1 cellular context compared by ENCODE assay signal in the genomic region with DNA sequence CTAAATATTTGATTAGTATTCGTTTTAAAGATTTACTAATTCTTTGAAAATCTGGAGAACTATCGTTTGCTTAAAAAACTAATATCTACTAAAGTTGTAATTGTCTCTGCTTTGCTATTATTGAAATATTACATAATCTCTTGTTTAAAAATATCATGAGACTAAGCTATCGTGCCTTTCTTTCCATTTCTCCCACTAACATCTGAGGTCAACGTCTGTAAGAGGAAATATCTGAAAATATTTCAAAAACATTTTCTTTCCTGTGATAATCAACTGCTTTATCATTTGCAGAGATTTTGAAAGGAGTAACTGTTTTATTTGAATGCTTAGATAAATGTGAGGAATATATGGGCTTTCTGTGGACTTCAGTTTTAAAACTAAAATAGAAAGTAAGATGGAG.
TF ChIP-seq lines count a peak whose summit lies in the region.

No MANE protein-coding gene starts in this region.

TF ChIP-seq in HepG2, 621 proteins besides CTCF, POLR2A, EP300 and RAD21 (continued from another document):
- TF ChIP-seq, protein P1, sequence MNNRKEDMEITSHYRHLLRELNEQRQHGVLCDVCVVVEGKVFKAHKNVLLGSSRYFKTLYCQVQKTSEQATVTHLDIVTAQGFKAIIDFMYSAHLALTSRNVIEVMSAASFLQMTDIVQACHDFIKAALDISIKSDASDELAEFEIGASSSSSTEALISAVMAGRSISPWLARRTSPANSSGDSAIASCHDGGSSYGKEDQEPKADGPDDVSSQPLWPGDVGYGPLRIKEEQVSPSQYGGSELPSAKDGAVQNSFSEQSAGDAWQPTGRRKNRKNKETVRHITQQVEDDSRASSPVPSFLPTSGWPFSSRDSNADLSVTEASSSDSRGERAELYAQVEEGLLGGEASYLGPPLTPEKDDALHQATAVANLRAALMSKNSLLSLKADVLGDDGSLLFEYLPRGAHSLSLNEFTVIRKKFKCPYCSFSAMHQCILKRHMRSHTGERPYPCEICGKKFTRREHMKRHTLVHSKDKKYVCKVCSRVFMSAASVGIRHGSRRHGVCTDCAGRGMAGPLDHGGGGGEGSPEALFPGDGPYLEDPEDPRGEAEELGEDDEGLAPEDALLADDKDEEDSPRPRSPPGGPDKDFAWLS (CRISPR knock-in tag; IDR thresholded peaks at IDR 0.05; ENCODE audit: borderline replicate concordance), result no peak
- no peak for TF ChIP-seq E2F5 (CRISPR knock-in tag; conservative IDR thresholded peaks at IDR 0.05)
- no peak for TF ChIP-seq ZFX (CRISPR knock-in tag; IDR thresholded peaks at IDR 0.05; ENCODE audit: low read depth)
- TF ChIP-seq ZNF205 (CRISPR knock-in tag; IDR thresholded peaks at IDR 0.05), result no peak
- no peak for TF ChIP-seq EZH2 (conservative IDR thresholded peaks at IDR 0.05; ENCODE audit: low read depth, low read length)
- TF ChIP-seq ZKSCAN1 (IDR thresholded peaks at IDR 0.05; ENCODE audit: low read length), result no peak
